ENCODE assay signal across 8 cellular contexts in the genomic region with DNA sequence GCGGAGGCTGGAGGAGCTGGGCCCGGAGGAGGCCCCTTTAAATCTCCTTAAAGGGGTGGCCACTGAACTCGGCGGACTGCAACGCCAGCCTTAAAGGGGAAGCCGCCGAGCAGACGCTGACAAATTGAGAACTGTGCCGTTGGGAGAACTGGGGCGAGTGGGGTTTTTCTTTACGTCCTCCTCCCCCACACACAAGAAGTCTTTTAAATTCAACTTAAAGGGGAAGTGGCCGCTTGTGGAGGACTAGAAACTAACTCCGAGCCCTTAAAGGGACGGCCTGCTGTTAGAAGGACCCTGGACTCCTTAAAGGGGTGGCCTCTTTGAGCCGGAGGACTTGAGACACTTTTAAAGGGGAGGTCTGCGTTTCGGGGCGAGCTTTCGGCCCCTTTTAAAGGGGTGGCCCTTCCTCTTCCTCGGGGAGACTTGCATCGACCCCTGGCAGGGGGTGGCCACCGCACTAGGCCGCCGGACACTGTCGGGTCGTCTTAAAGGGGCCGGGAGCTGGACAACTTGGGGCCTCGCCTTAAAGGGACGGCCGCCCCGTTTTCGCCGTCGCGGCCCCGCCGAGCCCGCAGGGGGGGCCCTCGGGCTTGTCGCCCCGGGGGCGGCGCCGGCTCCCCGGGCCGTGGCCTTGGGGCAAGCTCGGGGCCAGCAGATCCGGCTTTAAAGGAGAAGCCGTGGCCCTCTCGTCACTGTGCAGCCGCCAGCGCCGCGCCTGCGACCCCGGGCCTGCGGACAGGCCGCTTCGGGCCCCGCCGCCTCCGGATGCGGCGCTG. TPM values are rescaled to one million over a fixed set of nuclear protein-coding genes. Genes with fewer than 3 reads are reported as not detected.
A peak's percentile ranks its signal among the peaks of the same experiment; 100 is the strongest.
DNase-seq lines count a peak whose midpoint lies in the region; ATAC-seq and TF ChIP-seq lines count a peak whose summit lies in the region.

No MANE protein-coding gene starts in this region.

- H3K36me3 Mint-ChIP-seq in neural crest cell (ENCODE audit: low read depth), result peaks cover 9% of the 10 kb centered on the region

- H3K36me3 ChIP-seq in gastroesophageal sphincter, result peaks cover 0 to 63% of the 10 kb centered on the region in 2 donors

- 0% methylated on average over 2 to 8 of the region's 64 CpGs for WGBS in gastroesophageal sphincter (ENCODE audit: low coverage in 1 of 2), 2 donors

- peak overlapping the region; percentile 59 to 98 (median 95) for H3K27ac ChIP-seq in gastroesophageal sphincter

- H3K9me3 Mint-ChIP-seq in neural crest cell, result no peaks in the 10 kb centered on the region

- H3K4me1 ChIP-seq in gastroesophageal sphincter, result peaks cover 0 to 60% (median 26%) of the 10 kb centered on the region in 3 donors

- H3K27me3 ChIP-seq in gastroesophageal sphincter, result no peaks in the 10 kb centered on the region

- peaks cover 3% of the 10 kb centered on the region for H3K27me3 Mint-ChIP-seq in neural crest cell (ENCODE audit: low read depth)

- no peaks in the 10 kb centered on the region for H3K9me3 ChIP-seq in gastroesophageal sphincter

- H3K4me3 Mint-ChIP-seq in neural crest cell, result peak overlapping the region; percentile 97

- peak in 3 of 4 experiments; percentile 19 to 35 (median 31) for TF ChIP-seq CTCF in gastroesophageal sphincter (IDR thresholded peaks at IDR 0.05)
- no peak for TF ChIP-seq CTCF in neural crest cell (conservative IDR thresholded peaks at IDR 0.05)

- peak; percentile 16 to 36 for TF ChIP-seq POLR2A in gastroesophageal sphincter (IDR thresholded peaks at IDR 0.05)

- H3K4me3 ChIP-seq in gastroesophageal sphincter, result peak overlapping the region; percentile 96 to 98

- ATAC-seq in GM19324 (IDR thresholded peaks at IDR 0.05; ENCODE audit: low FRiP score, unreplicated experiment) (peak; percentile 18), HG03442 (IDR thresholded peaks at IDR 0.05; ENCODE audit: unreplicated experiment) (peak; percentile 37), gastroesophageal sphincter (peak; percentile 44)

- H3K27ac Mint-ChIP-seq in neural crest cell (ENCODE audit: unreplicated experiment), result peak overlapping the region; percentile 99

- DNase-seq in DMS153 (lab: John Stamatoyannopoulos, UW) (peak; percentile 93), NCI-H526 (lab: John Stamatoyannopoulos, UW) (peak; percentile 70 to 96), neural crest cell (ENCODE audit: low read depth, low spot score) (no peak)
- peak; percentile 93 for DNase-seq in activated gamma-delta T cell treated with anti-CD3 and anti-CD28 coated beads, Interleukin-2, amount 50 U/mL, for 16 hours (ENCODE audit: low read depth)
- no peak for DNase-seq in stimulated activated naive CD4-positive, alpha-beta T cell (lab: John Stamatoyannopoulos, UW)

- H3K4me1 Mint-ChIP-seq in neural crest cell, result peaks cover 39% of the 10 kb centered on the region

- TF ChIP-seq EP300 in gastroesophageal sphincter (IDR thresholded peaks at IDR 0.05), result no peak

RNA-seq across cellular contexts. Expression of a gene that starts 0.7 kb away (rescaled TPM):
- 10 to 100 TPM; 19.9 to 52.1 (median 32.8) TPM for total RNA-seq in gastroesophageal sphincter
- total RNA-seq in neural crest cell, result 63.6 and 67.1 TPM in 2 replicates

RNA-seq across cellular contexts. Expression of a gene that starts 8.2 kb away (rescaled TPM):
- total RNA-seq in gastroesophageal sphincter (10 to 100 TPM; 21.7 to 49.2 (median 41.8) TPM), neural crest cell (62.8 and 67.0 TPM in 2 replicates)

RNA-seq across cellular contexts. Expression of a gene that starts 40.1 kb away (rescaled TPM):
- 10 to 100 TPM; 20.6 to 57.4 (median 36.0) TPM for total RNA-seq in gastroesophageal sphincter
- total RNA-seq in neural crest cell, result 94.5 and 100.0 TPM in 2 replicates

RNA-seq across cellular contexts. Expression of a gene that starts 48.7 kb away (rescaled TPM):
- total RNA-seq in gastroesophageal sphincter (10 to 100 TPM in 2 of 4 donors, 1 to 10 TPM in 2; 9.7 to 13.1 (median 11.4) TPM), neural crest cell (23.0 and 23.2 TPM in 2 replicates)

Comparison
In these comparisons a context has a peak if more than half of its experiments do, and no peak if none do; other contexts are left out.
1. DNase-seq: peak in DMS153 (single experiment), NCI-H526 (2 of 2) and activated gamma-delta T cell treated with anti-CD3 and anti-CD28 coated beads, Interleukin-2, amount 50 U/mL, for 16 hours (single experiment); none in neural crest cell (single experiment) and stimulated activated naive CD4-positive, alpha-beta T cell (0 of 6).
2. Peak in every context shown above with its lines, with median percentiles within 50 percentile points of each other: ATAC-seq.